ENCODE assay signal across 9 cellular contexts in the genomic region with DNA sequence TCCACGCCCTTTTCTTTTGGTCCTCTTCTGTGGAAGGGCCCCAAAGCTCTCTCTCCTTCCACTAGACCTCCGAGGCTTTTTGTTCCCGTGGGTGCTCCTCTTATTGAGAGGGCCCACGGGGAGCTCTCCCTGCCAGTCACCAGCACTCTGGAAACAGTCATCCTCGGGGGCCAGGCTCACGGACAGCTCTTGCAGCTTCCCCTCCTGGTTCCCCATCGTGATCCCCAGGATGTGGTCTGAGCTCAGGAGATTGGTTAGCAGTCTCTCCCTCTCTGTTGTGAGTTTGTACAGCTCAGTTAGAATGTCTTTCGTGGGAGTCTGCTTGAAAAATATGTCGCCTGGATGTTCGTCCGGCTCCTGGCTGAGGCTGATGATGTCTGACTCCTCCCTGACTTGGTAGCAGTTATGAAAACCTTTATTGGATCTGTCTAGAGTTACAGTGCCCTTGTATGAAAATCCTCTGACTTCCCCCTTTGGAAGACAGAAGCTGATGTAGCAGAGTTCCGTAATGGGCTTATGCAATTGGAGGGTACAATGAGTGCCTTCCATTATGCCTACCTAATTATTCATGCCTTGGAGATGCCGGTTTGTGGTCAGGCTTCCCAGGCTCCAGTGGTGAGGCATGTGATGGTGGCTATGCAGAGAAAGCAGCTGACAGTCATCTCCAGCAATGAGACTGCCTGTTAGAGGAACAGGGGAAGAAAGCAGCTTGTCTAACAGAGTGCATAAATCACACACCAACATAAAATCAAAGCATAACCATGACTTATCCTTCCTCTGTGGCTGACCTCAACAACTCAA. TPM values are rescaled to one million over a fixed set of nuclear protein-coding genes. Genes with fewer than 3 reads are reported as not detected.
DNase-seq lines count a peak whose midpoint lies in the region; ATAC-seq, FAIRE-seq and TF ChIP-seq lines count a peak whose summit lies in the region.
"Had no signal": no experiment of that assay in that cellular context is flagged by ENCODE, and none has a peak within 500 bp of the region (broad histone marks: within the 10 kb centered on the region; RNA-seq: fewer than 3 reads in every experiment).

No MANE protein-coding gene starts in this region.

- ATAC-seq in left ventricle myocardium superior (peak; percentile 73), GM18520 (IDR thresholded peaks at IDR 0.05; ENCODE audit: unreplicated experiment) (no peak)

- intact Hi-C loops in left ventricle myocardium superior (cut with micrococcal nuclease) = no loop called here

- H3K9ac ChIP-seq in smooth muscle cell (ENCODE audit: low read depth) = no peak overlapping the region
- H3K9ac ChIP-seq: neural progenitor cell had no signal

- H3K9me3 ChIP-seq in smooth muscle cell (replicated peaks; ENCODE audit: low read depth) (no peaks in the 10 kb centered on the region), WERI-Rb-1 (ENCODE audit: severe bottlenecking) (no peaks in the 10 kb centered on the region)

- TF ChIP-seq CTCF in smooth muscle cell (IDR thresholded peaks at IDR 0.05; ENCODE audit: borderline replicate concordance, insufficient read depth, poor library complexity, severe bottlenecking) = no peak
- no peak for TF ChIP-seq CTCF in WERI-Rb-1 (IDR thresholded peaks at IDR 0.05; ENCODE audit: low read depth, low read length)
- no peak for TF ChIP-seq CTCF in endothelial cell (IDR thresholded peaks at IDR 0.05; ENCODE audit: unreplicated experiment)
- no peak for TF ChIP-seq CTCF in GM13977 (IDR thresholded peaks at IDR 0.05; ENCODE audit: extremely low read depth, insufficient read depth, missing control alignments)

- no peak for TF ChIP-seq POLR2A in H54 (IDR thresholded peaks at IDR 0.05; ENCODE audit: low read depth, low read length)

- H3K36me3 Mint-ChIP-seq in endothelial cell (ENCODE audit: low read depth, unreplicated experiment) = no peaks in the 10 kb centered on the region
- H3K36me3 Mint-ChIP-seq: neural progenitor cell had no signal

- no peak overlapping the region for H3K4me3 Mint-ChIP-seq in endothelial cell (ENCODE audit: unreplicated experiment)
- H3K4me3 Mint-ChIP-seq: neural progenitor cell had no signal

- no peaks in the 10 kb centered on the region for H3K27me3 Mint-ChIP-seq in endothelial cell (ENCODE audit: unreplicated experiment)

- H3K4me3 ChIP-seq in smooth muscle cell (no peak overlapping the region), WERI-Rb-1 (ENCODE audit: low read depth, low read length) (no peak overlapping the region)
- H3K4me3 ChIP-seq: neural progenitor cell had no signal

- 68% methylated on average over 13 of the region's 13 CpGs for WGBS in smooth muscle cell (ENCODE audit: low lambda C conversion rate)

- peak overlapping the region; percentile 43 for H3K4me2 ChIP-seq in smooth muscle cell
- H3K4me2 ChIP-seq: neural progenitor cell had no signal

- no peaks in the 10 kb centered on the region for H3K9me3 Mint-ChIP-seq in endothelial cell (ENCODE audit: unreplicated experiment)
- H3K9me3 Mint-ChIP-seq: neural progenitor cell had no signal

- no peak overlapping the region for H3K27ac Mint-ChIP-seq in endothelial cell (ENCODE audit: unreplicated experiment)
- H3K27ac Mint-ChIP-seq: neural progenitor cell had no signal

- FAIRE-seq in H54 (lab: Jason Lieb, UNC) = peak; percentile 97

- peaks cover 20% of the 10 kb centered on the region for H3K4me1 Mint-ChIP-seq in endothelial cell (ENCODE audit: unreplicated experiment)

- peak overlapping the region; percentile 86 for H3K27ac ChIP-seq in smooth muscle cell (ENCODE audit: low read depth)
- no peak overlapping the region for H3K27ac ChIP-seq in WERI-Rb-1
- H3K27ac ChIP-seq: neural progenitor cell had no signal

- in situ Hi-C loops in GM13977 (cut with MboI; ENCODE audit: low pct_unique_long_range_greater_than_20kb, low sequenced_read_pairs, unreplicated experiment) = no loop called here

- no peaks in the 10 kb centered on the region for H4K20me1 ChIP-seq in smooth muscle cell (ENCODE audit: low read depth)

- peak overlapping the region; percentile 45 for H2AFZ ChIP-seq in smooth muscle cell (ENCODE audit: low read depth)
- H2AFZ ChIP-seq: neural progenitor cell had no signal

- no peaks in the 10 kb centered on the region for H3K79me2 ChIP-seq in smooth muscle cell (ENCODE audit: low read depth)

- H3F3A ChIP-seq in smooth muscle cell (ENCODE audit: low read depth) = no peaks in the 10 kb centered on the region

- H3K27me3 ChIP-seq in smooth muscle cell (ENCODE audit: low read depth) = peaks cover 5% of the 10 kb centered on the region
- H3K27me3 ChIP-seq in WERI-Rb-1 (ENCODE audit: insufficient read depth, low read depth, severe bottlenecking) = no peaks in the 10 kb centered on the region
- H3K27me3 ChIP-seq: neural progenitor cell had no signal

- no peaks in the 10 kb centered on the region for H3K36me3 ChIP-seq in smooth muscle cell (ENCODE audit: low read depth)
- peaks cover 11% of the 10 kb centered on the region for H3K36me3 ChIP-seq in WERI-Rb-1
- H3K36me3 ChIP-seq: neural progenitor cell had no signal

- DNase-seq in H54 (ENCODE audit: insufficient read length, low spot score) (peak; percentile 37), UCSD-AML1 (lab: John Stamatoyannopoulos, UW; ENCODE audit: unreplicated experiment) (peak; percentile 28), left ventricle myocardium superior (peak; percentile 32), smooth muscle cell (lab: John Stamatoyannopoulos, UW; ENCODE audit: unreplicated experiment) (no peak), WERI-Rb-1 (no peak), endothelial cell (ENCODE audit: low spot score) (no peak), GM13977 (ENCODE audit: low spot score) (no peak)

- peaks cover 11% of the 10 kb centered on the region for H3K4me1 ChIP-seq in smooth muscle cell (ENCODE audit: low read depth)

RNA-seq across cellular contexts. Expression of a gene that starts 39.9 kb away (rescaled TPM):
- total RNA-seq in left ventricle myocardium superior (2.9 TPM), smooth muscle cell (4.0 and 21.1 TPM in 2 replicates), endothelial cell (ENCODE audit: unreplicated experiment) (1.3 TPM)
- polyA plus RNA-seq in smooth muscle cell = 0.08 and 1.2 TPM in 2 replicates

Comparison
In these comparisons a context has a peak if more than half of its experiments do, and no peak if none do; other contexts are left out.
1. DNase-seq: peak in H54 (single experiment), UCSD-AML1 (single experiment) and left ventricle myocardium superior (single experiment); none in smooth muscle cell (single experiment), WERI-Rb-1 (single experiment), endothelial cell (single experiment) and GM13977 (single experiment).